Comparison of ENCODE assay signal across 1 cellular context in genomic region chr10:92847185-92847864, GRCh38.
TF ChIP-seq lines count a peak whose summit lies in the region.

No MANE protein-coding gene starts in this region.

TF ChIP-seq in IMR-90, 13 proteins besides CTCF, POLR2A, EP300 and RAD21:
- peak; percentile 94 for TF ChIP-seq CEBPB (IDR thresholded peaks at IDR 0.05; ENCODE audit: low read depth, low read length)
- TF ChIP-seq RFX5 (IDR thresholded peaks at IDR 0.05; ENCODE audit: low read depth, low read length) = no peak
